In the genomic region with DNA sequence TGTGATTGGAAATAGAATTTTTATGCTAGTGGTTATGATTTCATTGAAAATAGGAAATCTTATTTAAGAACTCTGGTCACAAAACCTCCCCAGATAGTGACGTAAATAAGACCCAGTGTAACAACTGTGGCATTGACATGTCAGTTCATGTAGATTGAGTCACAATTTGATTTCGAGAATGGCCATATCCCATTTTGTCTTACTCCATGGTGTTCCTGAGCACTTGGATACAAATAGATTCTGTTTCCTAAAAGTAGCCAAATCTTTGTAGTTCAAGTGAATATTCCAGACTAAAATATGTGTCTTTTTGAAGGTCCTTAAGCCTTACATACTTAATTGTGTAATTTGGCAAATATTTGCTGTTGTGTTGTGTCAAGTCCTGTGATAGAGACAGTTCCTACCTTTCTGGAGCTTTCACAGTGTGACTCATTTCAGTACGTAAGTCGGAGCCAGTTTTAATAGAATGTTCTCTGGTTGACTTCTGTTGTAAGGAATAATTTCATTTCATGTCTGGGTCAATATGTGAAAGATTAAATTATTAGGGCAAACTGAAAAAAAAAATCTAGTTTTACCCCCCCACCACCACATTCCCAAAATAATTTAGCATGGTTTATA, we compare ENCODE assay signal across 9 cellular contexts. TPM values are rescaled to one million over a fixed set of nuclear protein-coding genes. Genes with fewer than 3 reads are reported as not detected.
DNase-seq lines count a peak whose midpoint lies in the region; ATAC-seq and TF ChIP-seq lines count a peak whose summit lies in the region.
"Had no signal": no experiment of that assay in that cellular context is flagged by ENCODE, and none has a peak within 500 bp of the region (broad histone marks: within the 10 kb centered on the region; RNA-seq: fewer than 3 reads in every experiment).

No MANE protein-coding gene starts in this region.

- no peak for TF ChIP-seq CTCF in natural killer cell (IDR thresholded peaks at IDR 0.05)
- no peak for TF ChIP-seq CTCF in vagina (IDR thresholded peaks at IDR 0.05)

- peak overlapping the region; percentile 8; the same call in 1 of the 2 replicates for H3K9ac ChIP-seq in iPS-20b (ENCODE audit: low read depth, low read length)

- intact Hi-C loops in natural killer cell (cut with micrococcal nuclease) = no loop called here
- intact Hi-C loops in vagina (cut with DNase I) = no loop called here

- H3K4me3 ChIP-seq in iPS-20b (ENCODE audit: low read length) = no peak overlapping the region
- H3K4me3 ChIP-seq in vagina = no peak overlapping the region

- H3K4me3 Mint-ChIP-seq in natural killer cell treated with Interleukin-12 subunit alpha and Interleukin-12 subunit beta and Interleukin-15 and Interleukin-18, amount 100 ng/mL, for 72 hours = no peak overlapping the region
- H3K4me3 Mint-ChIP-seq in natural killer cell = no peak overlapping the region
- H3K4me3 Mint-ChIP-seq in activated CD8-positive, alpha-beta T cell treated with anti-CD3 and anti-CD28 coated beads, Interleukin-2, amount 10 ng/mL, durations not matched to agents 7 days and 5 days = no peak overlapping the region
- H3K4me3 Mint-ChIP-seq in naive thymus-derived CD8-positive, alpha-beta T cell = no peak overlapping the region
- H3K4me3 Mint-ChIP-seq: activated naive CD8-positive, alpha-beta T cell treated with anti-CD3 and anti-CD28 coated beads, Interleukin-2, amount 10 ng/mL, durations not matched to agents 7 days and 5 days had no signal

- POLR2A ChIA-PET in activated CD8-positive, alpha-beta T cell treated with anti-CD3 and anti-CD28 coated beads, Interleukin-2, amount 10 ng/mL, durations not matched to agents 7 days and 5 days (lab: Charles Lee) = interaction anchor here (0.9 kb wide), 1 partner anchor 153 kb away, joined by 3 read pairs; no protein-coding TSS in a partner anchor
- POLR2A ChIA-PET in naive thymus-derived CD8-positive, alpha-beta T cell (lab: Charles Lee) = no interaction called here

- no peaks in the 10 kb centered on the region for H3K9me3 Mint-ChIP-seq in natural killer cell treated with Interleukin-12 subunit alpha and Interleukin-12 subunit beta and Interleukin-15 and Interleukin-18, amount 100 ng/mL, for 72 hours
- no peaks in the 10 kb centered on the region for H3K9me3 Mint-ChIP-seq in natural killer cell
- H3K9me3 Mint-ChIP-seq in activated CD8-positive, alpha-beta T cell treated with anti-CD3 and anti-CD28 coated beads, Interleukin-2, amount 10 ng/mL, durations not matched to agents 7 days and 5 days (ENCODE audit: insufficient read depth) = no peaks in the 10 kb centered on the region
- H3K9me3 Mint-ChIP-seq in naive thymus-derived CD8-positive, alpha-beta T cell = no peaks in the 10 kb centered on the region
- H3K9me3 Mint-ChIP-seq: activated naive CD8-positive, alpha-beta T cell treated with anti-CD3 and anti-CD28 coated beads, Interleukin-2, amount 10 ng/mL, durations not matched to agents 7 days and 5 days had no signal

- no peak for TF ChIP-seq POLR2A in vagina (IDR thresholded peaks at IDR 0.05)

- H3K4me1 ChIP-seq in iPS-20b (ENCODE audit: insufficient read depth, low read length) (peaks cover 8% of the 10 kb centered on the region), vagina (peaks cover 55% of the 10 kb centered on the region)

- H3K27ac ChIP-seq in iPS-20b (ENCODE audit: low read length) (no peak overlapping the region), vagina (peak overlapping the region; percentile 67)

- peak overlapping the region; percentile 19 to 76 for H3K27ac Mint-ChIP-seq in natural killer cell treated with Interleukin-12 subunit alpha and Interleukin-12 subunit beta and Interleukin-15 and Interleukin-18, amount 100 ng/mL, for 72 hours
- H3K27ac Mint-ChIP-seq in natural killer cell = no peak overlapping the region
- H3K27ac Mint-ChIP-seq in activated CD8-positive, alpha-beta T cell treated with anti-CD3 and anti-CD28 coated beads, Interleukin-2, amount 10 ng/mL, durations not matched to agents 7 days and 5 days = peak overlapping the region; percentile 15
- peak overlapping the region in 1 of 10 donors; percentile 66 for H3K27ac Mint-ChIP-seq in naive thymus-derived CD8-positive, alpha-beta T cell
- H3K27ac Mint-ChIP-seq: activated naive CD8-positive, alpha-beta T cell treated with anti-CD3 and anti-CD28 coated beads, Interleukin-2, amount 10 ng/mL, durations not matched to agents 7 days and 5 days had no signal

- CTCF ChIA-PET in activated CD8-positive, alpha-beta T cell treated with anti-CD3 and anti-CD28 coated beads, Interleukin-2, amount 10 ng/mL, durations not matched to agents 7 days and 5 days (lab: Charles Lee) = interaction anchor here (0.7 to 2.0 kb wide), 23 partner anchors 8 to 413 kb away, joined by 3 to 14 read pairs (median 4); a partner anchor contains a TSS

- peaks cover 21 to 29% of the 10 kb centered on the region in 2 donors for H3K4me1 Mint-ChIP-seq in natural killer cell treated with Interleukin-12 subunit alpha and Interleukin-12 subunit beta and Interleukin-15 and Interleukin-18, amount 100 ng/mL, for 72 hours (ENCODE audit: low read depth in 2 of 2)
- H3K4me1 Mint-ChIP-seq in natural killer cell = peaks cover 4 to 10% of the 10 kb centered on the region in 2 donors
- H3K4me1 Mint-ChIP-seq in activated CD8-positive, alpha-beta T cell treated with anti-CD3 and anti-CD28 coated beads, Interleukin-2, amount 10 ng/mL, durations not matched to agents 7 days and 5 days (ENCODE audit: low read depth) = peaks cover 44% of the 10 kb centered on the region
- H3K4me1 Mint-ChIP-seq in naive thymus-derived CD8-positive, alpha-beta T cell = peaks cover 6 to 22% (median 16%) of the 10 kb centered on the region in 4 donors

- H3K27me3 Mint-ChIP-seq in natural killer cell treated with Interleukin-12 subunit alpha and Interleukin-12 subunit beta and Interleukin-15 and Interleukin-18, amount 100 ng/mL, for 72 hours = no peaks in the 10 kb centered on the region
- H3K27me3 Mint-ChIP-seq in natural killer cell (ENCODE audit: low read depth in 2 of 2) = no peaks in the 10 kb centered on the region
- no peaks in the 10 kb centered on the region for H3K27me3 Mint-ChIP-seq in activated CD8-positive, alpha-beta T cell treated with anti-CD3 and anti-CD28 coated beads, Interleukin-2, amount 10 ng/mL, durations not matched to agents 7 days and 5 days (ENCODE audit: low read depth)
- H3K27me3 Mint-ChIP-seq in naive thymus-derived CD8-positive, alpha-beta T cell = no peaks in the 10 kb centered on the region
- H3K27me3 Mint-ChIP-seq: activated naive CD8-positive, alpha-beta T cell treated with anti-CD3 and anti-CD28 coated beads, Interleukin-2, amount 10 ng/mL, durations not matched to agents 7 days and 5 days had no signal

- no peak for ATAC-seq in natural killer cell treated with Interleukin-12 subunit alpha and Interleukin-12 subunit beta and Interleukin-15 and Interleukin-18, amount 100 ng/mL, for 72 hours
- ATAC-seq in natural killer cell = no peak
- no peak for ATAC-seq in activated CD8-positive, alpha-beta T cell treated with anti-CD3 and anti-CD28 coated beads, Interleukin-2, amount 10 ng/mL, durations not matched to agents 7 days and 5 days
- ATAC-seq in HG03025 (IDR thresholded peaks at IDR 0.05; ENCODE audit: low FRiP score, unreplicated experiment) = no peak
- ATAC-seq in naive thymus-derived CD8-positive, alpha-beta T cell = no peak

- peaks cover 33% of the 10 kb centered on the region for H3K36me3 Mint-ChIP-seq in natural killer cell treated with Interleukin-12 subunit alpha and Interleukin-12 subunit beta and Interleukin-15 and Interleukin-18, amount 100 ng/mL, for 72 hours
- peaks cover 9% of the 10 kb centered on the region for H3K36me3 Mint-ChIP-seq in natural killer cell
- peaks cover 55% of the 10 kb centered on the region for H3K36me3 Mint-ChIP-seq in activated CD8-positive, alpha-beta T cell treated with anti-CD3 and anti-CD28 coated beads, Interleukin-2, amount 10 ng/mL, durations not matched to agents 7 days and 5 days (ENCODE audit: low read depth)
- peaks cover 0 to 49% (median 0%) of the 10 kb centered on the region in 3 donors for H3K36me3 Mint-ChIP-seq in naive thymus-derived CD8-positive, alpha-beta T cell

- H3K27me3 ChIP-seq in iPS-20b (ENCODE audit: insufficient read depth, low read length) = no peaks in the 10 kb centered on the region
- H3K27me3 ChIP-seq in vagina = no peaks in the 10 kb centered on the region

- H3K9me3 ChIP-seq in iPS-20b (ENCODE audit: insufficient read depth, low read depth, low read length) = no peaks in the 10 kb centered on the region
- H3K9me3 ChIP-seq in vagina = no peaks in the 10 kb centered on the region

- H3K36me3 ChIP-seq in iPS-20b (ENCODE audit: insufficient read depth, low read depth, low read length) = peaks cover 57% of the 10 kb centered on the region
- H3K36me3 ChIP-seq in vagina = peaks cover 0 to 5% of the 10 kb centered on the region in 2 donors

- DNase-seq in natural killer cell treated with Interleukin-12 subunit alpha and Interleukin-12 subunit beta and Interleukin-15 and Interleukin-18, amount 100 ng/mL, for 72 hours (ENCODE audit: low spot score) = no peak
- no peak for DNase-seq in natural killer cell
- no peak for DNase-seq in activated CD8-positive, alpha-beta T cell treated with anti-CD3 and anti-CD28 coated beads, Interleukin-2, amount 10 ng/mL, durations not matched to agents 7 days and 5 days
- no peak for DNase-seq in vagina (ENCODE audit: extremely low spot score in 2 of 2)
- no peak for DNase-seq in stimulated activated naive CD4-positive, alpha-beta T cell treated with Interleukin-2 at 50 U/mL for 16 hours (lab: John Stamatoyannopoulos, UW)
- no peak for DNase-seq in naive thymus-derived CD8-positive, alpha-beta T cell
- DNase-seq: activated naive CD8-positive, alpha-beta T cell treated with anti-CD3 and anti-CD28 coated beads, Interleukin-2, amount 10 ng/mL, durations not matched to agents 7 days and 5 days had no signal

RNA-seq across cellular contexts. Expression of a gene that starts 37.1 kb away (rescaled TPM):
- total RNA-seq in natural killer cell treated with Interleukin-12 subunit alpha and Interleukin-12 subunit beta and Interleukin-15 and Interleukin-18, amount 100 ng/mL, for 72 hours = 100 to 1,000 TPM; 136 to 203 TPM
- total RNA-seq in natural killer cell = 100 to 1,000 TPM; 194 to 286 (median 269) TPM
- total RNA-seq in activated CD8-positive, alpha-beta T cell treated with anti-CD3 and anti-CD28 coated beads, Interleukin-2, amount 10 ng/mL, durations not matched to agents 7 days and 5 days = 100 to 1,000 TPM; 206 to 208 TPM
- 167 TPM for total RNA-seq in vagina
- 100 to 1,000 TPM; 675 to 780 TPM for total RNA-seq in naive thymus-derived CD8-positive, alpha-beta T cell
- 100 to 1,000 TPM; 309 to 462 (median 320) TPM for polyA plus RNA-seq in naive thymus-derived CD8-positive, alpha-beta T cell

Comparison
In these comparisons a context has a peak if more than half of its experiments do, and no peak if none do; other contexts are left out.
1. H3K27ac Mint-ChIP-seq: peak in natural killer cell treated with Interleukin-12 subunit alpha and Interleukin-12 subunit beta and Interleukin-15 and Interleukin-18, amount 100 ng/mL, for 72 hours (2 of 2) and activated CD8-positive, alpha-beta T cell treated with anti-CD3 and anti-CD28 coated beads, Interleukin-2, amount 10 ng/mL, durations not matched to agents 7 days and 5 days (single experiment); none in natural killer cell (0 of 2).